In genomic region chr1:63617450-63617849, GRCh38 we compare ENCODE assay signal across 16 cellular contexts. TPM values are rescaled to one million over a fixed set of nuclear protein-coding genes. Genes with fewer than 3 reads are reported as not detected.
DNase-seq lines count a peak whose midpoint lies in the region; ATAC-seq and TF ChIP-seq lines count a peak whose summit lies in the region.
"Had no signal": no experiment of that assay in that cellular context is flagged by ENCODE, and none has a peak within 500 bp of the region (broad histone marks: within the 10 kb centered on the region; RNA-seq: fewer than 3 reads in every experiment).

No MANE protein-coding gene starts in this region.

- POLR2A ChIA-PET in PC-9 (lab: Charles Lee; ENCODE audit: unreplicated experiment) = no interaction called here

- no peaks in the 10 kb centered on the region for H3K9me2 ChIP-seq in PC-9 (ENCODE audit: insufficient read depth)

- TF ChIP-seq EP300 in Ishikawa (IDR thresholded peaks at IDR 0.05; ENCODE audit: borderline replicate concordance) = no peak

- H3K4me2 ChIP-seq in PC-9 = peak overlapping the region; percentile 8; the same call in 1 of the 2 replicates

- CTCF ChIA-PET in PC-9 (lab: Charles Lee) = interaction anchor here (1.1 to 2.2 kb wide), 2 partner anchors 57 to 74 kb away, joined by 6 to 7 read pairs; no protein-coding TSS in a partner anchor

- no peak for ATAC-seq in psoas muscle
- no peak for ATAC-seq in GM18858 (IDR thresholded peaks at IDR 0.05; ENCODE audit: unreplicated experiment)
- no peak for ATAC-seq in HG02938 (IDR thresholded peaks at IDR 0.05; ENCODE audit: unreplicated experiment)
- ATAC-seq: CD8-positive, alpha-beta T cell had no signal

- H3K9me3 ChIP-seq in PC-9 (ENCODE audit: insufficient read depth, low read depth) (no peaks in the 10 kb centered on the region), psoas muscle (no peaks in the 10 kb centered on the region)
- H3K9me3 ChIP-seq: BLaER1 treated with 17β-estradiol and CSF1 and Interleukin-3, amounts not matched to agents 10 nM and 100 nM had no signal

- H3K4me3 ChIP-seq in PC-9 (no peak overlapping the region), fibroblast of mammary gland (ENCODE audit: control insufficient read depth, low read depth, low read length) (no peak overlapping the region), psoas muscle (no peak overlapping the region)
- H3K4me3 ChIP-seq: BLaER1 treated with 17β-estradiol and CSF1 and Interleukin-3, amounts not matched to agents 10 nM and 100 nM had no signal

- WGBS in psoas muscle, 3 donors = 79 to 95% (median 82%) methylated on average over 6 of the region's 6 CpGs

- DNase-seq in PC-9 = no peak
- DNase-seq in fibroblast of mammary gland (ENCODE audit: low read depth) = peak; percentile 9
- DNase-seq in psoas muscle = no peak
- no peak for DNase-seq in NCI-H226
- DNase-seq: Calu3; CD8-positive, alpha-beta T cell; H9; Karpas-422; MM.1S; NCI-H1694 treated with DMSO at 0.1 percent for 48 hours; NCI-H2107; NCI-H345 had no signal

- no peaks in the 10 kb centered on the region for H4K20me1 ChIP-seq in PC-9 (ENCODE audit: insufficient read depth)

- no peak for TF ChIP-seq CTCF in PC-9 (conservative IDR thresholded peaks at IDR 0.05)
- TF ChIP-seq CTCF in fibroblast of mammary gland (conservative IDR thresholded peaks at IDR 0.05; ENCODE audit: control insufficient read depth, insufficient read depth, low read depth, low read length) = no peak
- TF ChIP-seq CTCF in psoas muscle (IDR thresholded peaks at IDR 0.05) = no peak

- H3K79me2 ChIP-seq in PC-9 (ENCODE audit: low read depth) = peaks cover 33% of the 10 kb centered on the region

- H3K36me3 ChIP-seq in PC-9 (ENCODE audit: low read depth) (0 out of 2 replicates have a peak, but pooled peaks cover 7% of the 10 kb centered on the region), psoas muscle (ENCODE audit: insufficient read depth in 1 of 2, low read depth in 1 of 2) (no peaks in the 10 kb centered on the region)

- H3K4me1 ChIP-seq in PC-9 (replicated peaks; ENCODE audit: insufficient read depth) (peaks cover 24% of the 10 kb centered on the region), psoas muscle (peaks cover 80% of the 10 kb centered on the region)

- H3K27me3 ChIP-seq in PC-9 (ENCODE audit: insufficient read depth, low read depth) = no peaks in the 10 kb centered on the region
- no peaks in the 10 kb centered on the region for H3K27me3 ChIP-seq in psoas muscle (ENCODE audit: insufficient read depth in 3 of 3, low read length in 2 of 3)
- H3K27me3 ChIP-seq: BLaER1 treated with 17β-estradiol and CSF1 and Interleukin-3, amounts not matched to agents 10 nM and 100 nM had no signal

- TF ChIP-seq RAD21 in Ishikawa (IDR thresholded peaks at IDR 0.05; ENCODE audit: low read depth) = no peak

- H3K27ac ChIP-seq in PC-9 = peak overlapping the region; percentile 43
- peak overlapping the region; percentile 81 for H3K27ac ChIP-seq in psoas muscle
- H3K27ac ChIP-seq: BLaER1 treated with 17β-estradiol and CSF1 and Interleukin-3, amounts not matched to agents 10 nM and 100 nM had no signal

- no TSS peak for BruUV-seq in PC-9 (replicated peaks; lab: Mats Ljungman, UMichigan)

- intact Hi-C loops in PC-9 (cut with micrococcal nuclease; ENCODE audit: unreplicated experiment) (loop anchor here (2.0 to 5.0 kb wide), 5 partner anchors 45 to 1205 kb away; no protein-coding TSS in a partner anchor), psoas muscle (cut with DNase I) (loop anchor here (5.0 kb wide), 3 partner anchors 65 to 625 kb away; no protein-coding TSS in a partner anchor)

- peaks cover 17% of the 10 kb centered on the region; the same call in 1 of the 2 replicates for H3F3A ChIP-seq in PC-9 (ENCODE audit: insufficient read depth, low read depth)

- H2AFZ ChIP-seq in PC-9 = no peak overlapping the region

TF ChIP-seq in Ishikawa, 13 proteins besides CTCF, POLR2A, EP300 and RAD21:
- TF ChIP-seq REST (IDR thresholded peaks at IDR 0.05; ENCODE audit: low read depth) = no peak
- peak; percentile 42; the same call in 1 of the 2 replicates for TF ChIP-seq CEBPB (IDR thresholded peaks at IDR 0.05)
- no peak for TF ChIP-seq YY1 (IDR thresholded peaks at IDR 0.05; ENCODE audit: low read depth)
- no peak for TF ChIP-seq TAF1 (IDR thresholded peaks at IDR 0.05; ENCODE audit: low read depth)
- no peak for TF ChIP-seq USF1 (IDR thresholded peaks at IDR 0.05)
- TF ChIP-seq FOXM1 (IDR thresholded peaks at IDR 0.05; ENCODE audit: borderline replicate concordance, low read depth) = no peak
- TF ChIP-seq ZBTB7A (IDR thresholded peaks at IDR 0.05; ENCODE audit: low read depth) = no peak

RNA-seq across cellular contexts. Expression of gene PGM1, which starts 24.2 kb away (rescaled TPM):
- 90.1 and 101 TPM in 2 replicates for total RNA-seq in PC-9 (2021)
- 100 to 1,000 TPM; 327 to 543 (median 456) TPM for total RNA-seq in psoas muscle
- 100 to 1,000 TPM in 2 of 3 donors, 10 to 100 TPM in 1; 59.6 to 364 (median 305) TPM for polyA plus RNA-seq in psoas muscle
